Comparison of ENCODE assay signal across 1 cellular context in the genomic region with DNA sequence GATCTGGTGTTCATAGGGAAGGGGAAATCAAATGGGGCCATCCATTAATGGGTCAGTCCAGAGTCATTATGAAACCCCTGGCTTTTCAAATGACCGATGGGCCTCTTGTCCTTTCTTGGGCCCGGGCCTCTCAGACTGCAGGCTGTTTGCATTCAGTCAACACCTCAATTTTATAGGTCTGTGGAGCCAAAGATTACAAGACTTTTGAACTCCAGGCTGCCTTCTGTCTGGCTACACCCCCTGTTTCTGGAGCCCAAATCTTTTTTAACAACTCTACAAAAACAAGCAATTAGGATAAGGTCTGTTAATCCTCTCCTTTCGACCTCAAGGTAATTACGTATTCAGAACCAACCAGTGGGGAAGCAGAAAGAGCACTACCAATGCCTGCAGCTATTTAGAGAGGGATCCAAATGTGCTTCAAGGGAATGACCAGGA.
TF ChIP-seq lines count a peak whose summit lies in the region.

No MANE protein-coding gene starts in this region.

TF ChIP-seq in endothelial cell of umbilical vein, 7 proteins besides CTCF, POLR2A, EP300 and RAD21:
- no peak for TF ChIP-seq POLR2AphosphoS5 (IDR thresholded peaks at IDR 0.05; ENCODE audit: insufficient read depth, low read depth, low read length)
- TF ChIP-seq, protein P1, sequence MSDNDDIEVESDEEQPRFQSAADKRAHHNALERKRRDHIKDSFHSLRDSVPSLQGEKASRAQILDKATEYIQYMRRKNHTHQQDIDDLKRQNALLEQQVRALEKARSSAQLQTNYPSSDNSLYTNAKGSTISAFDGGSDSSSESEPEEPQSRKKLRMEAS (IDR thresholded peaks at IDR 0.05; ENCODE audit: insufficient read depth, insufficient read length): no peak
- TF ChIP-seq FOS (IDR thresholded peaks at IDR 0.05; ENCODE audit: borderline replicate concordance, insufficient read depth, low read length): no peak
- TF ChIP-seq JUN (IDR thresholded peaks at IDR 0.05; ENCODE audit: borderline replicate concordance, insufficient read depth, insufficient read length, low read depth): no peak
- no peak for TF ChIP-seq MYC (IDR thresholded peaks at IDR 0.05; ENCODE audit: low read depth, low read length)
- TF ChIP-seq EZH2 (IDR thresholded peaks at IDR 0.05; ENCODE audit: borderline replicate concordance, low read depth, low read length, severe bottlenecking): no peak
- no peak for TF ChIP-seq GATA2 (IDR thresholded peaks at IDR 0.05; ENCODE audit: insufficient read depth, insufficient read length, low read depth, low read length)
TF ChIP-seq in endothelial cell of umbilical vein: peak in this region for 0.
